ENCODE assay signal across 8 cellular contexts in the genomic region with DNA sequence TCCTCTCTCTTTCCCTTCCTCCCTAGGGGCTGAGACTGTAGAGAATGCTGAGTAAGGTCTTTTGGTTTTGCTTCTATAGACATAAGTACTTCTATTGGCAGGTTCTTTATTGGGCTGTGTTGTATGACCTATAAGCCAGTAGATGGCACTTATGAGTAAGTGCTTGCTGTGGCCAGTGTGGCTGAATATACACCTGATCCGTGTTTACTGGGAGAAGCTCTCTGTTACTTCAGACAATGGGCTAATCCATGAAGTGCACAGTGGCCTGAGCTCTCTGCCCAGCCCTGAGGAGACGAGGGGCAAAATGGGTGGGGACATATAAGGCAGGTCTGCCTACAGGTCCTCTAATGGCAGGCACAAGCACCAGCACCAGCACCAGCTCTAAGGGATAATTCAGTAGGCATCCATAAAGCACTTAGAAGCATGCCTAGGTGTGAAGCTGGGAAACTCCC.
DNase-seq lines count a peak whose midpoint lies in the region; ATAC-seq and TF ChIP-seq lines count a peak whose summit lies in the region.

No MANE protein-coding gene starts in this region.

- no peaks in the 10 kb centered on the region for H3K4me1 Mint-ChIP-seq in endothelial cell (ENCODE audit: unreplicated experiment)
- H3K4me1 Mint-ChIP-seq in naive thymus-derived CD4-positive, alpha-beta T cell, result no peaks in the 10 kb centered on the region

- H3K27ac Mint-ChIP-seq in endothelial cell (ENCODE audit: unreplicated experiment), result no peak overlapping the region
- no peak overlapping the region for H3K27ac Mint-ChIP-seq in naive thymus-derived CD4-positive, alpha-beta T cell

- H3K27me3 ChIP-seq in parathyroid adenoma (ENCODE audit: control insufficient read depth, insufficient read depth, low read length), result no peaks in the 10 kb centered on the region
- no peaks in the 10 kb centered on the region for H3K27me3 ChIP-seq in naive thymus-derived CD4-positive, alpha-beta T cell (ENCODE audit: control insufficient read depth in 2 of 2, insufficient read depth in 2 of 2, low read length in 2 of 2)

- H3K27me3 Mint-ChIP-seq in endothelial cell (ENCODE audit: unreplicated experiment), result no peaks in the 10 kb centered on the region
- H3K27me3 Mint-ChIP-seq in naive thymus-derived CD4-positive, alpha-beta T cell, result no peaks in the 10 kb centered on the region

- H3K4me3 ChIP-seq in parathyroid adenoma (ENCODE audit: low read depth, low read length), result no peak overlapping the region
- no peak overlapping the region for H3K4me3 ChIP-seq in naive thymus-derived CD4-positive, alpha-beta T cell (ENCODE audit: low read length)

- DNase-seq in DMS 273 treated with DMSO at 0.1 percent for 48 hours (lab: John Stamatoyannopoulos, UW) (peak; percentile 11), NCI-H82 treated with DMSO at 0.1 percent for 48 hours (lab: John Stamatoyannopoulos, UW; ENCODE audit: unreplicated experiment) (peak; percentile 20), endothelial cell (ENCODE audit: low spot score) (no peak)
- no peak for DNase-seq in naive thymus-derived CD4-positive, alpha-beta T cell
- DNase-seq in stimulated activated CD4-positive, alpha-beta T cell treated with anti-CD3 and anti-CD28 coated beads, Interleukin-2, amount 100 ng/mL, for 48 hours, result no peak

- intact Hi-C loops in naive thymus-derived CD4-positive, alpha-beta T cell (cut with micrococcal nuclease), result no loop called here

- no peak overlapping the region for H3K4me3 Mint-ChIP-seq in endothelial cell (ENCODE audit: unreplicated experiment)
- no peak overlapping the region for H3K4me3 Mint-ChIP-seq in naive thymus-derived CD4-positive, alpha-beta T cell

- CTCF ChIA-PET in naive thymus-derived CD4-positive, alpha-beta T cell (lab: Charles Lee), result no interaction called here

- H3K36me3 Mint-ChIP-seq in endothelial cell (ENCODE audit: low read depth, unreplicated experiment), result no peaks in the 10 kb centered on the region
- no peaks in the 10 kb centered on the region for H3K36me3 Mint-ChIP-seq in naive thymus-derived CD4-positive, alpha-beta T cell

- no peaks in the 10 kb centered on the region for H3K36me3 ChIP-seq in parathyroid adenoma (ENCODE audit: control insufficient read depth, insufficient read depth, low read length)
- H3K36me3 ChIP-seq in naive thymus-derived CD4-positive, alpha-beta T cell (ENCODE audit: control insufficient read depth in 2 of 3, insufficient read depth in 3 of 3, low read length in 3 of 3), result no peaks in the 10 kb centered on the region

- ATAC-seq in GM19324 (IDR thresholded peaks at IDR 0.05; ENCODE audit: low FRiP score, unreplicated experiment), result peak; percentile 56
- ATAC-seq in HG03159 (IDR thresholded peaks at IDR 0.05; ENCODE audit: unreplicated experiment), result peak; percentile 99
- no peak for ATAC-seq in naive thymus-derived CD4-positive, alpha-beta T cell

- no peaks in the 10 kb centered on the region for H3K9me3 ChIP-seq in parathyroid adenoma (ENCODE audit: control insufficient read depth, low read length)
- no peaks in the 10 kb centered on the region for H3K9me3 ChIP-seq in naive thymus-derived CD4-positive, alpha-beta T cell (ENCODE audit: control insufficient read depth in 2 of 3, low read length in 3 of 3)

- TF ChIP-seq CTCF in endothelial cell (IDR thresholded peaks at IDR 0.05; ENCODE audit: unreplicated experiment) (peak; percentile 44), parathyroid adenoma (IDR thresholded peaks at IDR 0.05) (peak; percentile 78)

- H3K4me2 ChIP-seq in parathyroid adenoma (ENCODE audit: low read length), result no peak overlapping the region

- POLR2A ChIA-PET in naive thymus-derived CD4-positive, alpha-beta T cell (lab: Charles Lee), result no interaction called here

- H3K9ac ChIP-seq in parathyroid adenoma, result no peak overlapping the region

- no peaks in the 10 kb centered on the region for H3K79me2 ChIP-seq in parathyroid adenoma

- H3K9me3 Mint-ChIP-seq in endothelial cell (ENCODE audit: unreplicated experiment), result no peaks in the 10 kb centered on the region
- peaks cover 0 to 20% (median 7%) of the 10 kb centered on the region in 11 donors for H3K9me3 Mint-ChIP-seq in naive thymus-derived CD4-positive, alpha-beta T cell

- H3K27ac ChIP-seq in parathyroid adenoma, result no peak overlapping the region
- H3K27ac ChIP-seq in naive thymus-derived CD4-positive, alpha-beta T cell (ENCODE audit: low read depth, low read length), result no peak overlapping the region

- peak overlapping the region; percentile 47 for H2AFZ ChIP-seq in parathyroid adenoma

- H3K4me1 ChIP-seq in parathyroid adenoma, result no peaks in the 10 kb centered on the region
- H3K4me1 ChIP-seq in naive thymus-derived CD4-positive, alpha-beta T cell (ENCODE audit: control insufficient read depth in 2 of 2, insufficient read depth in 2 of 2, low read length in 2 of 2), result no peaks in the 10 kb centered on the region

Comparison
In these comparisons a context has a peak if more than half of its experiments do, and no peak if none do; other contexts are left out.
1. DNase-seq: peak in DMS 273 treated with DMSO at 0.1 percent for 48 hours (single experiment) and NCI-H82 treated with DMSO at 0.1 percent for 48 hours (single experiment); none in endothelial cell (single experiment), naive thymus-derived CD4-positive, alpha-beta T cell (0 of 9) and stimulated activated CD4-positive, alpha-beta T cell treated with anti-CD3 and anti-CD28 coated beads, Interleukin-2, amount 100 ng/mL, for 48 hours (0 of 2).